Comparison of ENCODE assay signal across 19 cellular contexts in the genomic region with DNA sequence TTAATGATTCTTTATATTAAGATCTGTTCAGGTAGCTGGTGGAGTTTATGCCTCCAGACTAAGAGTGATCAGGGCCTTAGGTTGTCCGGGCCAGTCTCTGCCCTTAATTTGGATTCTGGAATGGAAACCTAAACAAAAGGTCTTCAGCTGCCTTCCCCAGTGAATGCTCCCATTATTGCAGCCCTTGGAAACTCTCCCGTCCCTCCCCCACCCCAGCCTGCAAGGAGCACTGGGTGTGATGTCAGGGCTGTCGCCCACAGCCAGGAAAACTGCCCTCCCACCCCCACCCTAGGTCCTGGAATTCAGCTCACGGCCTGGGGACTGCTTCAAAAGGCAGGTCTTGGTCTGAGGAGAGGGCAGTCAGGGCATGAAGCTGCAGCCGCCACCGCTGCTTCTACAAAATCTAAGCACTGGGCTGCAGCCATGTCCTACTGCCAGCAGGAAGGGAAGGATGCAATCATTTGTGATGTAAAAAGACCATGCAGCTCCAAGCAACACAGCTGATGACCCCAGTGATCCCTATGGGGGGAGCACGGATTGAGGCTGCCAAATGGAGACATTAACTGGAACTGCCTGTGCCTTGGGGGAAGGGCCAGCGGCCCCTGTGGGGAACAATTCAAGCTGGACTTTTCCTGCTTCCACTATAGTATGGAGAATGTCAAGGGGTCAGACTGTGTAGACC. TPM values are rescaled to one million over a fixed set of nuclear protein-coding genes. Genes with fewer than 3 reads are reported as not detected.
DNase-seq lines count a peak whose midpoint lies in the region; ATAC-seq and TF ChIP-seq lines count a peak whose summit lies in the region.
"Had no signal": no experiment of that assay in that cellular context is flagged by ENCODE, and none has a peak within 500 bp of the region (broad histone marks: within the 10 kb centered on the region; RNA-seq: fewer than 3 reads in every experiment).

No MANE protein-coding gene starts in this region.

- ATAC-seq in HG03139 (IDR thresholded peaks at IDR 0.05; ENCODE audit: unreplicated experiment): no peak
- ATAC-seq: activated naive CD4-positive, alpha-beta T cell treated with anti-CD3 and anti-CD28 coated beads, Interleukin-2, amount 50 U/mL, for 72 hours had no signal

- peak overlapping the region; percentile 26 for H3K4me2 ChIP-seq in H9 (ENCODE audit: insufficient read depth, insufficient read length, low read length)

- H3T11ph ChIP-seq in H9 (ENCODE audit: low read length): no peak overlapping the region

- H3K4me1 ChIP-seq in H9 (ENCODE audit: insufficient read depth, low read length) (peaks cover 2% of the 10 kb centered on the region; the same call in 1 of the 2 replicates), ovary (ENCODE audit: insufficient read depth) (peaks cover 2% of the 10 kb centered on the region)
- H3K4me1 ChIP-seq: foreskin keratinocyte had no signal

- peak overlapping the region; percentile 14 to 48; a peak in 4 of 5 replicates for H3K4me3 Mint-ChIP-seq in H9
- no peak overlapping the region for H3K4me3 Mint-ChIP-seq in mesothelial cell of epicardium
- H3K4me3 Mint-ChIP-seq: CD4-positive, alpha-beta memory T cell; memory B cell had no signal

- peak; percentile 73 for DNase-seq in H9
- peak; percentile 27 for DNase-seq in cerebellar cortex (ENCODE audit: low spot score)
- DNase-seq in hippocampal formation (lab: John Stamatoyannopoulos, UW): peak; percentile 87 to 89
- peak in 3 of 5 donors; percentile 42 to 78 (median 47) for DNase-seq in ovary
- DNase-seq in mesothelial cell of epicardium (ENCODE audit: low spot score in 2 of 2, unreplicated experiment in 2 of 2): no peak
- no peak for DNase-seq in activated CD8-positive, alpha-beta memory T cell treated with anti-CD3 and anti-CD28 coated beads for 24 hours
- no peak for DNase-seq in germinal center (ENCODE audit: low spot score)
- DNase-seq: CD4-positive, alpha-beta memory T cell; foreskin keratinocyte; KG1; NCI-H1436 treated with DMSO at 0.1 percent for 48 hours; NCI-H526 treated with DMSO at 0.1 percent for 48 hours; SHP77; stimulated activated CD4-positive, alpha-beta T cell treated with anti-CD3 and anti-CD28 coated beads, Interleukin-4, amount 100 ng/mL, for 24 hours; stimulated activated naive CD4-positive, alpha-beta T cell had no signal

- H3K4ac ChIP-seq in H9 (ENCODE audit: low read depth, low read length): no peak overlapping the region

- no peak overlapping the region for H3K23ac ChIP-seq in H9 (ENCODE audit: insufficient read length, low read depth, low read length)

- H4K5ac ChIP-seq in H9 (ENCODE audit: insufficient read length, low read depth, low read length): no peak overlapping the region

- no peak for TF ChIP-seq POLR2A in ovary (IDR thresholded peaks at IDR 0.05)

- H3K9me3 Mint-ChIP-seq in H9: no peaks in the 10 kb centered on the region
- no peaks in the 10 kb centered on the region for H3K9me3 Mint-ChIP-seq in mesothelial cell of epicardium
- H3K9me3 Mint-ChIP-seq: activated naive CD4-positive, alpha-beta T cell treated with anti-CD3 and anti-CD28 coated beads, Interleukin-2, amount 50 U/mL, for 72 hours; CD4-positive, alpha-beta memory T cell; memory B cell had no signal

- H3K9ac ChIP-seq in H9 (ENCODE audit: extremely low read depth, insufficient read length, low read length): no peak overlapping the region

- H3K14ac ChIP-seq in H9 (ENCODE audit: insufficient read depth, low read length): no peak overlapping the region

- H2AK5ac ChIP-seq in H9 (ENCODE audit: insufficient read length, low read length): no peak overlapping the region

- H3K27me3 ChIP-seq in H9 (ENCODE audit: insufficient read depth, low read length) (no peaks in the 10 kb centered on the region), ovary (no peaks in the 10 kb centered on the region)
- H3K27me3 ChIP-seq: foreskin keratinocyte had no signal

- peaks cover 25 to 37% of the 10 kb centered on the region in 2 experiments for H3K4me1 Mint-ChIP-seq in H9
- H3K4me1 Mint-ChIP-seq in mesothelial cell of epicardium: no peaks in the 10 kb centered on the region

- peaks cover 2% of the 10 kb centered on the region; the same call in 1 of the 2 replicates for H3K79me2 ChIP-seq in H9 (ENCODE audit: insufficient read depth, low read length)

- no CpG with 5 or more reads among the region's 8 CpGs for WGBS in H9 (ENCODE audit: extremely low coverage, insufficient read length, low lambda C conversion rate)
- 43 to 53% (median 52%) methylated on average over 8 of the region's 8 CpGs for WGBS in ovary, 3 donors

- no peak overlapping the region for H3K4me3 ChIP-seq in ovary
- H3K4me3 ChIP-seq: coronary artery had no signal

- no peak overlapping the region for H2AFZ ChIP-seq in H9 (ENCODE audit: low read length)

- no peak overlapping the region for H2BK120ac ChIP-seq in H9 (ENCODE audit: low read depth, low read length, poor library complexity, severe bottlenecking)

- H3K27ac Mint-ChIP-seq in H9 (peak overlapping the region; percentile 82 to 96 (median 95)), mesothelial cell of epicardium (no peak overlapping the region)
- H3K27ac Mint-ChIP-seq: memory B cell had no signal

- H3K36me3 ChIP-seq in ovary: no peaks in the 10 kb centered on the region

- H3K9me3 ChIP-seq in H9 (ENCODE audit: control insufficient read depth, low read depth, low read length): no peaks in the 10 kb centered on the region
- H3K9me3 ChIP-seq in ovary: no peaks in the 10 kb centered on the region

- intact Hi-C loops in ovary (cut with DNase I): no loop called here

- no peak overlapping the region for H4K8ac ChIP-seq in H9 (replicated peaks; ENCODE audit: insufficient read length, low read depth, low read length)

- H3K56ac ChIP-seq in H9 (ENCODE audit: insufficient read length, low read depth, low read length): no peak overlapping the region

- no peak overlapping the region for H2BK20ac ChIP-seq in H9 (ENCODE audit: low read depth, low read length, poor library complexity, severe bottlenecking)

- H4K20me1 ChIP-seq in H9 (ENCODE audit: control insufficient read depth, insufficient read depth, insufficient read length): peaks cover 2% of the 10 kb centered on the region

- no peak overlapping the region for H3K18ac ChIP-seq in H9 (ENCODE audit: insufficient read length, low read depth, low read length)

- no peaks in the 10 kb centered on the region for H3K79me1 ChIP-seq in H9 (ENCODE audit: insufficient read depth, low read depth, low read length, poor library complexity, severe bottlenecking)

- H2BK15ac ChIP-seq in H9 (ENCODE audit: low read depth, low read length): no peak overlapping the region

- peaks cover 1% of the 10 kb centered on the region; the same call in 1 of the 2 replicates for H3K27me3 Mint-ChIP-seq in H9 (ENCODE audit: low read depth)
- H3K27me3 Mint-ChIP-seq in mesothelial cell of epicardium (ENCODE audit: low read depth): no peaks in the 10 kb centered on the region
- H3K27me3 Mint-ChIP-seq: CD4-positive, alpha-beta memory T cell; memory B cell had no signal

- H2BK5ac ChIP-seq in H9 (ENCODE audit: insufficient read length, low read length): no peak overlapping the region

- TF ChIP-seq CTCF in H9 (conservative IDR thresholded peaks at IDR 0.05) (no peak), ovary (IDR thresholded peaks at IDR 0.05) (no peak), mesothelial cell of epicardium (IDR thresholded peaks at IDR 0.05; ENCODE audit: unreplicated experiment) (no peak)

- no peak overlapping the region for H3K27ac ChIP-seq in H9 (ENCODE audit: insufficient read length, low read depth, low read length)
- no peak overlapping the region for H3K27ac ChIP-seq in ovary
- H3K27ac ChIP-seq: foreskin keratinocyte had no signal

- H4K91ac ChIP-seq in H9 (ENCODE audit: insufficient read length, low read depth, low read length): no peak overlapping the region

- H3K36me3 Mint-ChIP-seq in H9 (ENCODE audit: insufficient read depth in 1 of 3, low read depth in 3 of 3) (peaks cover 26 to 82% (median 61%) of the 10 kb centered on the region in 3 experiments; a peak in 6 of 7 replicates), mesothelial cell of epicardium (peaks cover 15% of the 10 kb centered on the region)
- H3K36me3 Mint-ChIP-seq: activated naive CD4-positive, alpha-beta T cell treated with anti-CD3 and anti-CD28 coated beads, Interleukin-2, amount 50 U/mL, for 72 hours had no signal

- no peak overlapping the region for H2BK12ac ChIP-seq in H9 (ENCODE audit: insufficient read length, low read depth, low read length)

- no peak for TF ChIP-seq EP300 in ovary (IDR thresholded peaks at IDR 0.05)

- no peaks in the 10 kb centered on the region for H3K23me2 ChIP-seq in H9 (ENCODE audit: insufficient read length, low read depth, low read length, poor library complexity, severe bottlenecking)

RNA-seq across cellular contexts. Expression of a gene that starts 11.4 kb away (rescaled TPM):
- total RNA-seq in H9 (2021) (97.2 and 97.9 TPM in 2 replicates), ovary (100 to 1,000 TPM in 3 of 7 donors, 10 to 100 TPM in 4; 87.5 to 138 (median 91.3) TPM), mesothelial cell of epicardium (99.5 to 106 TPM (median 102 TPM) in 3 replicates)
- polyA plus RNA-seq in ovary: 100 to 1,000 TPM in 1 of 2 donors, 10 to 100 TPM in 1; 93.2 to 104 TPM

RNA-seq across cellular contexts. Expression of a gene that starts 31.4 kb away (rescaled TPM):
- total RNA-seq in H9 (2021) (9.1 and 9.9 TPM in 2 replicates), ovary (10 to 100 TPM; 10.2 to 13.7 (median 11.8) TPM), mesothelial cell of epicardium (34.2 to 35.3 TPM (median 35.2 TPM) in 3 replicates)
- polyA plus RNA-seq in ovary: 10 to 100 TPM in 1 of 2 donors, 1 to 10 TPM in 1; 7.4 to 12.4 TPM

RNA-seq across cellular contexts. Expression of a gene that starts 51.9 kb away (rescaled TPM):
- 45.6 and 45.8 TPM in 2 replicates for total RNA-seq in H9 (2021)
- 10 to 100 TPM; 26.3 to 45.8 (median 38.0) TPM for total RNA-seq in ovary
- 10 to 100 TPM; 41.8 to 48.9 TPM for polyA plus RNA-seq in ovary
- 24.9 to 27.3 TPM (median 26.1 TPM) in 3 replicates for total RNA-seq in mesothelial cell of epicardium

Comparison
In these comparisons a context has a peak if more than half of its experiments do, and no peak if none do; other contexts are left out.
1. DNase-seq: peak in H9 (single experiment), cerebellar cortex (single experiment), hippocampal formation (2 of 2) and ovary (3 of 5); none in mesothelial cell of epicardium (0 of 2), activated CD8-positive, alpha-beta memory T cell treated with anti-CD3 and anti-CD28 coated beads for 24 hours (single experiment) and germinal center (single experiment).